ENCODE assay signal across 20 cellular contexts in genomic region chr20:19969507-19970255, GRCh38.
"Had no signal": no experiment of that assay in that cellular context is flagged by ENCODE, and none has a peak within 500 bp of the region (broad histone marks: within the 10 kb centered on the region; RNA-seq: fewer than 3 reads in every experiment).

No MANE protein-coding gene starts in this region.

- H3K27ac ChIP-seq: testis had no signal

- ATAC-seq: activated CD8-positive, alpha-beta memory T cell treated with anti-CD3 and anti-CD28 coated beads, Interleukin-2, amount 10 ng/mL, durations not matched to agents 7 days and 5 days; left cardiac atrium; sciatic nerve had no signal

- H3K4me3 Mint-ChIP-seq: activated CD8-positive, alpha-beta memory T cell treated with anti-CD3 and anti-CD28 coated beads, Interleukin-2, amount 10 ng/mL, durations not matched to agents 7 days and 5 days; activated naive CD8-positive, alpha-beta T cell treated with anti-CD3 and anti-CD28 coated beads, Interleukin-2, amount 10 ng/mL, durations not matched to agents 7 days and 5 days; activated T-cell treated with anti-CD3 and anti-CD28 coated beads, Interleukin-2, amount 50 U/mL, for 24 hours; immature natural killer cell; nephron; T-helper 2 cell treated with Interferon-gamma antibody and Interleukin-4, amounts not matched to agents 5 μg/mL and 100 μg/mL, for 36 hours had no signal

- H3K9me3 Mint-ChIP-seq: activated naive CD8-positive, alpha-beta T cell treated with anti-CD3 and anti-CD28 coated beads, Interleukin-2, amount 10 ng/mL, durations not matched to agents 7 days and 5 days; activated T-cell treated with anti-CD3 and anti-CD28 coated beads, Interleukin-2, amount 50 U/mL, for 24 hours; immature natural killer cell; nephron; T-helper 2 cell treated with Interferon-gamma antibody and Interleukin-4, amounts not matched to agents 5 μg/mL and 100 μg/mL, for 36 hours had no signal

- H3K27ac Mint-ChIP-seq: activated CD8-positive, alpha-beta memory T cell treated with anti-CD3 and anti-CD28 coated beads, Interleukin-2, amount 10 ng/mL, durations not matched to agents 7 days and 5 days; activated naive CD8-positive, alpha-beta T cell treated with anti-CD3 and anti-CD28 coated beads, Interleukin-2, amount 10 ng/mL, durations not matched to agents 7 days and 5 days; activated T-cell treated with anti-CD3 and anti-CD28 coated beads, Interleukin-2, amount 50 U/mL, for 24 hours; nephron; progenitor cell of endocrine pancreas; T-helper 2 cell treated with Interferon-gamma antibody and Interleukin-4, amounts not matched to agents 5 μg/mL and 100 μg/mL, for 36 hours had no signal

- DNase-seq: activated CD4-positive, alpha-beta T cell treated with anti-CD3 and anti-CD28 coated beads, Interleukin-2, amount 50 U/mL, for 48 hours; activated CD4-positive, CD25-positive, alpha-beta regulatory T cell treated with anti-CD3 and anti-CD28 coated beads, Interleukin-2, amount 50 U/mL, for 72 hours; activated CD8-positive, alpha-beta memory T cell treated with anti-CD3 and anti-CD28 coated beads, Interleukin-2, amount 10 ng/mL, durations not matched to agents 7 days and 5 days; activated effector memory CD4-positive, alpha-beta T cell treated with anti-CD3 and anti-CD28 coated beads, Interleukin-2, amount 50 U/mL, for 16 hours; activated naive CD8-positive, alpha-beta T cell treated with anti-CD3 and anti-CD28 coated beads, Interleukin-2, amount 10 ng/mL, durations not matched to agents 7 days and 5 days; activated T-cell treated with anti-CD3 and anti-CD28 coated beads, Interleukin-2, amount 50 U/mL, for 24 hours; central memory CD4-positive, alpha-beta T cell; effector memory CD4-positive, alpha-beta T cell; immature natural killer cell; left cardiac atrium; occipital lobe; stimulated activated CD4-positive, alpha-beta T cell treated with anti-CD3 and anti-CD28 coated beads, Interleukin-12 subunit alpha, Interleukin-12 subunit beta, amount 100 ng/mL, for 4 hours; stimulated activated naive CD4-positive, alpha-beta T cell treated with Interleukin-2 at 50 U/mL for 16 hours; testis had no signal

- H3K36me3 Mint-ChIP-seq: activated CD8-positive, alpha-beta memory T cell treated with anti-CD3 and anti-CD28 coated beads, Interleukin-2, amount 10 ng/mL, durations not matched to agents 7 days and 5 days; activated naive CD8-positive, alpha-beta T cell treated with anti-CD3 and anti-CD28 coated beads, Interleukin-2, amount 10 ng/mL, durations not matched to agents 7 days and 5 days; immature natural killer cell had no signal

- H3K9me3 ChIP-seq: ascending aorta, testis had no signal

- H3K27me3 Mint-ChIP-seq: activated T-cell treated with anti-CD3 and anti-CD28 coated beads, Interleukin-2, amount 50 U/mL, for 24 hours; progenitor cell of endocrine pancreas had no signal

- H3K27me3 ChIP-seq: ascending aorta, testis had no signal

- H3K4me3 ChIP-seq: ascending aorta, coronary artery, testis had no signal
